21 cellular contexts compared by ENCODE assay signal in the genomic region with DNA sequence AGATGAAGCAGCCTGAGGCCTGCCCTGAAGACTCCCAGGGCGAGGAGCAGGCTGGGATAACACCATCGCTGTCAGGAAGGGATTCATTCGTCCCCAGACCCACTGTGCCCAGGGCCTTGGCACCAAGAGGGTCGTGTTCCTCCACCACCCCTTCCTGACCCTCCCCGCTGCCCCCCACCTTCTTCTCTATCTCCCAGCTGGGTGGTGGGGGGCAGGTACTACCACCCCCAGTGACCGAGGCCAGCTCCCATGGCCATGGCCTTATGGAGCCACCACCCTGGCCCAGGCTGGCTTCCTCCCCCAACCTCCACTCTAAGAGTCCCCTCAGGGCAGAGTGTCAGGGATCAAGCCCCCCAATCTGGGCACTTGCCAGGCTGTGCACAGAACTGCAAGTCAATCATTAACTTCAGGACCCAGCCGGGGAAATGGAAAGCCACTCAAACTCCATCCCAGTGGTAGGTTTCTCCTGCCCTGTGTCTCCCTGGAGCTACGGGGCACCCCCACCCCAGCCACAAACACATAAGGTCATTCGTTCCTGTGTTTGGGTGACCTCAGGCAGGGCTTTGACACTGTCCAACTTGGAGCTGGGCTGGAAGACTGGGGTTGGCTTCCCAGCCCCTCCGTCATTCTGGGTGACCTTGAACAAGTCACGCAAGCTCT. TPM values are rescaled to one million over a fixed set of nuclear protein-coding genes. Genes with fewer than 3 reads are reported as not detected.
"Had no signal": no experiment of that assay in that cellular context is flagged by ENCODE, and none has a peak within 500 bp of the region (broad histone marks: within the 10 kb centered on the region; RNA-seq: fewer than 3 reads in every experiment).

No MANE protein-coding gene starts in this region.

- H3K9me3 Mint-ChIP-seq: natural killer cell treated with Interleukin-12 subunit alpha and Interleukin-12 subunit beta and Interleukin-15 and Interleukin-18, amount 100 ng/mL, for 72 hours; stimulated activated effector memory CD8-positive, alpha-beta T cell treated with anti-CD3 and anti-CD28 coated beads, Interleukin-12 subunit alpha, Interleukin-12 subunit beta, amount 100 ng/mL, for 72 hours; stimulated activated naive CD8-positive, alpha-beta T cell treated with anti-CD3 and anti-CD28 coated beads, Interleukin-15, amount 100 ng/mL, for 72 hours had no signal

- H3K27ac Mint-ChIP-seq: natural killer cell treated with Interleukin-12 subunit alpha and Interleukin-12 subunit beta and Interleukin-15 and Interleukin-18, amount 100 ng/mL, for 72 hours; stimulated activated naive CD8-positive, alpha-beta T cell treated with anti-CD3 and anti-CD28 coated beads, Interleukin-15, amount 100 ng/mL, for 72 hours had no signal

- DNase-seq: central memory CD4-positive, alpha-beta T cell; effector memory CD4-positive, alpha-beta T cell; hippocampal formation; kidney glomerular epithelial cell; mesenchymal stem cell; midbrain; small intestine; stimulated activated CD4-positive, alpha-beta T cell treated with anti-CD3 and anti-CD28 coated beads, Interleukin-2, amount 100 ng/mL, for 48 hours; stimulated activated CD8-positive, alpha-beta memory T cell treated with anti-CD3 and anti-CD28 coated beads, Interleukin-4, amount 100 ng/mL, for 48 hours; stimulated activated naive CD8-positive, alpha-beta T cell treated with anti-CD3 and anti-CD28 coated beads, Interleukin-15, amount 100 ng/mL, for 72 hours; testis; upper lobe of right lung had no signal

- ATAC-seq: esophagus mucosa; heart left ventricle; left lobe of liver; natural killer cell treated with Interleukin-12 subunit alpha and Interleukin-12 subunit beta and Interleukin-15 and Interleukin-18, amount 100 ng/mL, for 72 hours; stimulated activated effector memory CD8-positive, alpha-beta T cell treated with anti-CD3 and anti-CD28 coated beads, Interleukin-12 subunit alpha, Interleukin-12 subunit beta, amount 100 ng/mL, for 72 hours; stimulated activated naive CD8-positive, alpha-beta T cell treated with anti-CD3 and anti-CD28 coated beads, Interleukin-15, amount 100 ng/mL, for 72 hours; upper lobe of right lung had no signal

- H3K4me3 Mint-ChIP-seq: natural killer cell treated with Interleukin-12 subunit alpha and Interleukin-12 subunit beta and Interleukin-15 and Interleukin-18, amount 100 ng/mL, for 72 hours; stimulated activated effector memory CD8-positive, alpha-beta T cell treated with anti-CD3 and anti-CD28 coated beads, Interleukin-12 subunit alpha, Interleukin-12 subunit beta, amount 100 ng/mL, for 72 hours; stimulated activated naive CD8-positive, alpha-beta T cell treated with anti-CD3 and anti-CD28 coated beads, Interleukin-15, amount 100 ng/mL, for 72 hours had no signal

- H3K36me3 ChIP-seq: heart left ventricle, tibial nerve, upper lobe of right lung had no signal

- H3K36me3 Mint-ChIP-seq: natural killer cell treated with Interleukin-12 subunit alpha and Interleukin-12 subunit beta and Interleukin-15 and Interleukin-18, amount 100 ng/mL, for 72 hours had no signal

- H3K4me1 ChIP-seq: testis, upper lobe of right lung had no signal

- H3K27me3 ChIP-seq: heart left ventricle, testis, upper lobe of right lung had no signal

- H3K4me3 ChIP-seq: heart left ventricle, lung, testis, tibial nerve, upper lobe of right lung had no signal

- H3K27ac ChIP-seq: heart left ventricle, testis, tibial nerve, upper lobe of right lung had no signal

- H3K9me3 ChIP-seq: heart left ventricle, testis, tibial nerve, upper lobe of right lung had no signal

RNA-seq across cellular contexts. Expression of a gene that starts 33.3 kb away (rescaled TPM):
- total RNA-seq: glomerular endothelial cell, pulmonary artery endothelial cell had no signal
